In the genomic region with DNA sequence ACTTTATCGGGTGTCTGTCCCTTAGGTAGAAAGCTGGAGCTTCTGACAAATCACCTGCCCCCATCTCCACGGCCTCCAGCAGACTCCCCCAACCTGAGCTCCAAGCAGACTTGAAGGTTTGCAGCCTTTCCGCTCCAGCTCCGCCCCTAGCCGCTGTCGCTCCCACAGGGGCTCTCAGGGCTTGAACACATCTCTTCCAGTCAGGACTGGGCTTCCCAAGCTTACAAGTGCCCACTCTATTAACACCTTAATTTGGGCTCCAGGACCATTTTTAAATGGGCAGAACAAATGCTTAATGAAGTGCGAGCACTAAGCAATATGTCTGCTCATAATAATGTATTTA, we compare ENCODE assay signal across 16 cellular contexts. TPM values are rescaled to one million over a fixed set of nuclear protein-coding genes. Genes with fewer than 3 reads are reported as not detected.
DNase-seq lines count a peak whose midpoint lies in the region; ATAC-seq and TF ChIP-seq lines count a peak whose summit lies in the region.
"Had no signal": no experiment of that assay in that cellular context is flagged by ENCODE, and none has a peak within 500 bp of the region (broad histone marks: within the 10 kb centered on the region; RNA-seq: fewer than 3 reads in every experiment).

No MANE protein-coding gene starts in this region.

- H3K27ac ChIP-seq in right atrium auricular region (peak overlapping the region; percentile 58 to 72), neural cell (ENCODE audit: low read length) (peak overlapping the region; percentile 15)

- H3K9me3 Mint-ChIP-seq in endothelial cell (ENCODE audit: unreplicated experiment): no peaks in the 10 kb centered on the region
- H3K9me3 Mint-ChIP-seq: CD14-positive monocyte, IgD-negative memory B cell had no signal

- ATAC-seq in Right ventricle myocardium superior (ENCODE audit: poor library complexity): no peak
- ATAC-seq: PC-3 had no signal

- TF ChIP-seq CTCF in right atrium auricular region (IDR thresholded peaks at IDR 0.05) (no peak), endothelial cell (IDR thresholded peaks at IDR 0.05; ENCODE audit: unreplicated experiment) (no peak), neural cell (IDR thresholded peaks at IDR 0.05; ENCODE audit: poor library complexity, severe bottlenecking) (no peak)

- peaks cover 13% of the 10 kb centered on the region for H3K27me3 Mint-ChIP-seq in endothelial cell (ENCODE audit: unreplicated experiment)

- intact Hi-C loops in Right ventricle myocardium superior (cut with DNase I): loop anchor here (5.0 kb wide), 1 partner anchor 66 kb away; no protein-coding TSS in a partner anchor

- H3K36me3 ChIP-seq in right atrium auricular region (peaks cover 26% of the 10 kb centered on the region), neural cell (ENCODE audit: insufficient read depth, low read length) (no peaks in the 10 kb centered on the region)

- TF ChIP-seq EP300 in neural cell (conservative IDR thresholded peaks at IDR 0.05; ENCODE audit: poor library complexity, severe bottlenecking): no peak

- peak overlapping the region; percentile 83 for H3K27ac Mint-ChIP-seq in endothelial cell (ENCODE audit: unreplicated experiment)

- peak overlapping the region; percentile 73 for H3K4me3 Mint-ChIP-seq in endothelial cell (ENCODE audit: unreplicated experiment)
- H3K4me3 Mint-ChIP-seq: CD14-positive monocyte, IgD-negative memory B cell had no signal

- H3K4me3 ChIP-seq in right atrium auricular region (no peak overlapping the region), neural cell (ENCODE audit: low read length) (no peak overlapping the region)
- H3K4me3 ChIP-seq: GM12878, HAP-1 had no signal

- peaks cover 0 to 55% of the 10 kb centered on the region in 2 donors for H3K4me1 ChIP-seq in right atrium auricular region

- no peak overlapping the region for H2AFZ ChIP-seq in neural cell (ENCODE audit: low read depth, low read length)

- TF ChIP-seq RAD21 in neural cell (conservative IDR thresholded peaks at IDR 0.05): no peak

- H3K9ac ChIP-seq in neural cell (ENCODE audit: low read length): peak overlapping the region; percentile 11

- H4K20me1 ChIP-seq in neural cell (ENCODE audit: insufficient read depth): no peaks in the 10 kb centered on the region

- peaks cover 7% of the 10 kb centered on the region for H3K79me2 ChIP-seq in neural cell (replicated peaks; ENCODE audit: insufficient read depth, low read length)

- H3K4me1 Mint-ChIP-seq in endothelial cell (ENCODE audit: unreplicated experiment): peaks cover 52% of the 10 kb centered on the region
- H3K4me1 Mint-ChIP-seq: IgD-negative memory B cell had no signal

- no peak overlapping the region for H3K4me2 ChIP-seq in neural cell (ENCODE audit: low read length)

- H3F3A ChIP-seq in neural cell (ENCODE audit: insufficient read depth, low read length, poor library complexity, severe bottlenecking): peaks cover 5% of the 10 kb centered on the region

- no peaks in the 10 kb centered on the region for H3K9me2 ChIP-seq in neural cell (ENCODE audit: insufficient read depth, low read length)

- H3K36me3 Mint-ChIP-seq in endothelial cell (ENCODE audit: low read depth, unreplicated experiment): peaks cover 15% of the 10 kb centered on the region
- H3K36me3 Mint-ChIP-seq: IgD-negative memory B cell had no signal

- DNase-seq in right atrium auricular region (ENCODE audit: low spot score): no peak
- no peak for DNase-seq in Right ventricle myocardium superior
- DNase-seq in endothelial cell (ENCODE audit: low spot score): no peak
- no peak for DNase-seq in NCI-H748 treated with DMSO at 0.1 percent for 48 hours (lab: John Stamatoyannopoulos, UW)
- DNase-seq in NCI-H1436 (lab: John Stamatoyannopoulos, UW): no peak
- no peak for DNase-seq in activated naive CD4-positive, alpha-beta T cell (lab: John Stamatoyannopoulos, UW)
- no peak for DNase-seq in cerebellar cortex (ENCODE audit: low spot score)
- DNase-seq: COR-L47, NCI-H2107, PC-3, SHP77 had no signal

- no peaks in the 10 kb centered on the region for H3K9me3 ChIP-seq in right atrium auricular region
- H3K9me3 ChIP-seq in neural cell (ENCODE audit: low read length): no peaks in the 10 kb centered on the region
- H3K9me3 ChIP-seq: HAP-1 had no signal

- H3K27me3 ChIP-seq in right atrium auricular region (no peaks in the 10 kb centered on the region), neural cell (ENCODE audit: insufficient read depth, low read depth, low read length) (no peaks in the 10 kb centered on the region)

TF ChIP-seq in neural cell, 6 proteins besides CTCF, POLR2A, EP300 and RAD21:
- TF ChIP-seq POLR2AphosphoS5 (IDR thresholded peaks at IDR 0.05) (no peak), MXI1 (conservative IDR thresholded peaks at IDR 0.05; ENCODE audit: poor library complexity, severe bottlenecking) (no peak), EZH2 (IDR thresholded peaks at IDR 0.05; ENCODE audit: borderline replicate concordance, insufficient read depth, low read length, poor library complexity, severe bottlenecking) (no peak), TAF1 (IDR thresholded peaks at IDR 0.05; ENCODE audit: low read depth) (no peak), SMC3 (conservative IDR thresholded peaks at IDR 0.05; ENCODE audit: poor library complexity) (no peak)
- TF ChIP-seq, protein P1, sequence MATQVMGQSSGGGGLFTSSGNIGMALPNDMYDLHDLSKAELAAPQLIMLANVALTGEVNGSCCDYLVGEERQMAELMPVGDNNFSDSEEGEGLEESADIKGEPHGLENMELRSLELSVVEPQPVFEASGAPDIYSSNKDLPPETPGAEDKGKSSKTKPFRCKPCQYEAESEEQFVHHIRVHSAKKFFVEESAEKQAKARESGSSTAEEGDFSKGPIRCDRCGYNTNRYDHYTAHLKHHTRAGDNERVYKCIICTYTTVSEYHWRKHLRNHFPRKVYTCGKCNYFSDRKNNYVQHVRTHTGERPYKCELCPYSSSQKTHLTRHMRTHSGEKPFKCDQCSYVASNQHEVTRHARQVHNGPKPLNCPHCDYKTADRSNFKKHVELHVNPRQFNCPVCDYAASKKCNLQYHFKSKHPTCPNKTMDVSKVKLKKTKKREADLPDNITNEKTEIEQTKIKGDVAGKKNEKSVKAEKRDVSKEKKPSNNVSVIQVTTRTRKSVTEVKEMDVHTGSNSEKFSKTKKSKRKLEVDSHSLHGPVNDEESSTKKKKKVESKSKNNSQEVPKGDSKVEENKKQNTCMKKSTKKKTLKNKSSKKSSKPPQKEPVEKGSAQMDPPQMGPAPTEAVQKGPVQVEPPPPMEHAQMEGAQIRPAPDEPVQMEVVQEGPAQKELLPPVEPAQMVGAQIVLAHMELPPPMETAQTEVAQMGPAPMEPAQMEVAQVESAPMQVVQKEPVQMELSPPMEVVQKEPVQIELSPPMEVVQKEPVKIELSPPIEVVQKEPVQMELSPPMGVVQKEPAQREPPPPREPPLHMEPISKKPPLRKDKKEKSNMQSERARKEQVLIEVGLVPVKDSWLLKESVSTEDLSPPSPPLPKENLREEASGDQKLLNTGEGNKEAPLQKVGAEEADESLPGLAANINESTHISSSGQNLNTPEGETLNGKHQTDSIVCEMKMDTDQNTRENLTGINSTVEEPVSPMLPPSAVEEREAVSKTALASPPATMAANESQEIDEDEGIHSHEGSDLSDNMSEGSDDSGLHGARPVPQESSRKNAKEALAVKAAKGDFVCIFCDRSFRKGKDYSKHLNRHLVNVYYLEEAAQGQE (IDR thresholded peaks at IDR 0.05; ENCODE audit: borderline replicate concordance): no peak

RNA-seq across cellular contexts. Expression of a gene that starts 17.2 kb away (rescaled TPM):
- total RNA-seq in right atrium auricular region (10 to 100 TPM; 23.5 to 27.1 TPM), Right ventricle myocardium superior (20.0 TPM), endothelial cell (ENCODE audit: unreplicated experiment) (28.5 TPM)
- polyA plus RNA-seq in neural cell: 26.8 and 34.5 TPM in 2 replicates
- 102 and 106 TPM in 2 replicates for polyA minus RNA-seq in neural cell
